8 cellular contexts compared by ENCODE assay signal in genomic region chr3:141050576-141050912, GRCh38. TPM values are rescaled to one million over a fixed set of nuclear protein-coding genes. Genes with fewer than 3 reads are reported as not detected.
DNase-seq lines count a peak whose midpoint lies in the region; ATAC-seq, FAIRE-seq and TF ChIP-seq lines count a peak whose summit lies in the region.

No MANE protein-coding gene starts in this region.

- H3K9ac ChIP-seq in GM12878 (ENCODE audit: control insufficient read depth, insufficient read depth, low read length) (no peak overlapping the region), muscle layer of colon (ENCODE audit: low read length) (no peak overlapping the region), Karpas-422 (ENCODE audit: low read length) (no peak overlapping the region)

- CTCF ChIA-PET in GM12878 (lab: Yijun Ruan, JAX) = no interaction called here

- H3K4me2 ChIP-seq in GM12878 (ENCODE audit: control insufficient read depth, insufficient read depth) (no peak overlapping the region), Karpas-422 (ENCODE audit: low read depth, low read length, poor library complexity, severe bottlenecking) (no peak overlapping the region)

- 18 to 20% methylated on average over 15 of the region's 15 CpGs for WGBS in heart right ventricle, 2 donors
- WGBS in GM12878 (ENCODE audit: insufficient coverage, insufficient replicate concordance, low lambda C conversion rate, missing lambda C conversion rate) = 15% methylated on average over 15 of the region's 15 CpGs
- WGBS in upper lobe of left lung, 2 donors = 10 to 12% methylated on average over 14 to 15 of the region's 15 CpGs
- WGBS in small intestine, 3 donors = 11 to 13% (median 11%) methylated on average over 15 of the region's 15 CpGs

- TF ChIP-seq CTCF in heart right ventricle (IDR thresholded peaks at IDR 0.05) (no peak), GM12878 (IDR thresholded peaks at IDR 0.05 in 2 of 3, conservative IDR thresholded peaks at IDR 0.05 in 1 of 3; ENCODE audit: control insufficient read depth in 2 of 3, extremely low read depth in 1 of 3, insufficient read depth in 1 of 3, low read depth in 3 of 3, low read length in 3 of 3) (no peak), upper lobe of left lung (IDR thresholded peaks at IDR 0.05) (no peak)

- TF ChIP-seq EP300 in GM12878 (IDR thresholded peaks at IDR 0.05; ENCODE audit: borderline replicate concordance in 1 of 2, control insufficient read depth in 1 of 2, low read depth in 2 of 2, low read length in 2 of 2) (no peak), upper lobe of left lung (IDR thresholded peaks at IDR 0.05) (no peak)

- peak overlapping the region; percentile 25 to 70 (median 58) for H3K4me3 ChIP-seq in heart right ventricle
- H3K4me3 ChIP-seq in GM12878 = no peak overlapping the region
- H3K4me3 ChIP-seq in muscle layer of colon (ENCODE audit: low read depth in 1 of 2, low read length in 2 of 2) = peak overlapping the region; percentile 22 to 68
- peak overlapping the region in 3 of 4 donors; percentile 42 to 54 (median 47) for H3K4me3 ChIP-seq in upper lobe of left lung
- no peak overlapping the region for H3K4me3 ChIP-seq in small intestine (ENCODE audit: low read depth in 1 of 2, low read length in 2 of 2)
- H3K4me3 ChIP-seq in Karpas-422 (ENCODE audit: low read length) = no peak overlapping the region

- intact Hi-C loops in heart right ventricle (cut with DNase I) = loop anchor here in 6 of 10 donors (2.0 to 5.0 kb wide), 3 partner anchors 52 to 58 kb away; no protein-coding TSS in a partner anchor
- intact Hi-C loops in cardiac septum (cut with DNase I) = loop anchor here (2.0 to 5.0 kb wide), 3 partner anchors 38 to 140 kb away; no protein-coding TSS in a partner anchor
- intact Hi-C loops in GM12878 (cut with micrococcal nuclease; ENCODE audit: unreplicated experiment) = no loop called here

- H3K79me2 ChIP-seq in GM12878 (ENCODE audit: control insufficient read depth, insufficient read depth, low read length) (no peaks in the 10 kb centered on the region), Karpas-422 (ENCODE audit: low read length) (no peaks in the 10 kb centered on the region)

- in situ Hi-C loops in GM12878 (cut with MboI) = no loop called here

- peaks cover 0 to 22% (median 20%) of the 10 kb centered on the region in 9 donors for H3K4me1 ChIP-seq in heart right ventricle
- H3K4me1 ChIP-seq in GM12878 (ENCODE audit: control insufficient read depth, insufficient read depth, low read length) = no peaks in the 10 kb centered on the region
- peaks cover 8% of the 10 kb centered on the region for H3K4me1 ChIP-seq in muscle layer of colon (ENCODE audit: insufficient read depth, low read length)
- H3K4me1 ChIP-seq in upper lobe of left lung = peaks cover 12 to 27% (median 16%) of the 10 kb centered on the region in 4 donors
- H3K4me1 ChIP-seq in small intestine (ENCODE audit: control insufficient read depth in 2 of 2, insufficient read depth in 1 of 2, low read depth in 1 of 2, low read length in 1 of 2) = no peaks in the 10 kb centered on the region
- no peaks in the 10 kb centered on the region for H3K4me1 ChIP-seq in Karpas-422 (ENCODE audit: low read length)

- peak overlapping the region in 6 of 10 donors; percentile 9 to 84 (median 78) for H3K27ac ChIP-seq in heart right ventricle
- no peak overlapping the region for H3K27ac ChIP-seq in GM12878 (ENCODE audit: control insufficient read depth, insufficient read depth)
- no peak overlapping the region for H3K27ac ChIP-seq in muscle layer of colon (ENCODE audit: low read depth, low read length)
- no peak overlapping the region for H3K27ac ChIP-seq in upper lobe of left lung
- H3K27ac ChIP-seq in small intestine (ENCODE audit: low read depth in 1 of 2, low read length in 1 of 2) = no peak overlapping the region
- H3K27ac ChIP-seq in substantia nigra (ENCODE audit: low read depth, low read length, poor library complexity, severe bottlenecking) = no peak overlapping the region
- H3K27ac ChIP-seq in Karpas-422 (ENCODE audit: low read length) = no peak overlapping the region

- H4K20me1 ChIP-seq in GM12878 (ENCODE audit: control insufficient read depth, insufficient read depth) (no peaks in the 10 kb centered on the region), Karpas-422 (ENCODE audit: insufficient read depth, low read depth, low read length) (no peaks in the 10 kb centered on the region)

- no peaks in the 10 kb centered on the region for H3K9me2 ChIP-seq in Karpas-422 (replicated peaks; ENCODE audit: insufficient read depth, low read length)

- POLR2A ChIA-PET in GM12878 (lab: Charles Lee) = no interaction called here

- no peak overlapping the region for H2AFZ ChIP-seq in GM12878 (ENCODE audit: control insufficient read depth, low read depth, low read length)
- H2AFZ ChIP-seq in Karpas-422 (ENCODE audit: low read length) = no peak overlapping the region

- BruUV-seq in GM12878 (replicated peaks; lab: Mats Ljungman, UMichigan) = no TSS peak

- SMC1A ChIA-PET in GM12878 (lab: Charles Lee; ENCODE audit: uncharacterized antibody, unreplicated experiment) = no interaction called here

- H3K27me3 ChIP-seq in heart right ventricle (peaks cover 0 to 73% (median 25%) of the 10 kb centered on the region in 7 donors), GM12878 (replicated peaks in 1 of 2; ENCODE audit: control insufficient read depth in 2 of 2, insufficient read depth in 2 of 2, low read length in 1 of 2) (peaks cover 14 to 22% of the 10 kb centered on the region in 2 experiments), muscle layer of colon (ENCODE audit: control insufficient read depth in 1 of 2, insufficient read depth in 2 of 2, low read length in 2 of 2) (peaks cover 7 to 28% of the 10 kb centered on the region in 2 donors), upper lobe of left lung (peaks cover 0 to 27% (median 9%) of the 10 kb centered on the region in 4 donors), small intestine (ENCODE audit: control insufficient read depth in 2 of 2, insufficient read depth in 2 of 2, low read length in 2 of 2) (peaks cover 19 to 22% of the 10 kb centered on the region in 2 donors), Karpas-422 (ENCODE audit: low read length) (no peaks in the 10 kb centered on the region)

- no peaks in the 10 kb centered on the region for H3K9me3 ChIP-seq in heart right ventricle
- H3K9me3 ChIP-seq in GM12878 (replicated peaks; ENCODE audit: control insufficient read depth, insufficient read depth, low read length) = no peaks in the 10 kb centered on the region
- H3K9me3 ChIP-seq in muscle layer of colon (ENCODE audit: low read length) = no peaks in the 10 kb centered on the region
- H3K9me3 ChIP-seq in upper lobe of left lung = no peaks in the 10 kb centered on the region
- H3K9me3 ChIP-seq in small intestine (ENCODE audit: control insufficient read depth, low read depth) = no peaks in the 10 kb centered on the region
- H3K9me3 ChIP-seq in Karpas-422 (ENCODE audit: low read length) = no peaks in the 10 kb centered on the region

- DNase-seq in heart right ventricle (no peak), cardiac septum (ENCODE audit: low spot score) (no peak), GM12878 (ENCODE audit: low read depth, low spot score) (no peak), upper lobe of left lung (no peak), small intestine (no peak), substantia nigra (lab: John Stamatoyannopoulos, UW) (no peak), Karpas-422 (no peak)

- H3K36me3 ChIP-seq in heart right ventricle (no peaks in the 10 kb centered on the region), GM12878 (ENCODE audit: control insufficient read depth in 2 of 2, insufficient read depth in 2 of 2, low read length in 1 of 2) (no peaks in the 10 kb centered on the region), muscle layer of colon (ENCODE audit: insufficient read depth, low read length) (no peaks in the 10 kb centered on the region), upper lobe of left lung (no peaks in the 10 kb centered on the region), small intestine (ENCODE audit: control insufficient read depth in 2 of 2, insufficient read depth in 2 of 2, low read length in 2 of 2) (no peaks in the 10 kb centered on the region), Karpas-422 (ENCODE audit: insufficient read depth, low read length) (no peaks in the 10 kb centered on the region)

- no peak for TF ChIP-seq RAD21 in GM12878 (IDR thresholded peaks at IDR 0.05; ENCODE audit: insufficient read depth, low read depth, low read length)

- no peak for FAIRE-seq in GM12878 (lab: Jason Lieb, UNC)
- no peak for FAIRE-seq in small intestine (lab: Jason Lieb, UNC)

- no peak for TF ChIP-seq POLR2A in GM12878 (IDR thresholded peaks at IDR 0.05; ENCODE audit: low read depth, low read length)
- TF ChIP-seq POLR2A in upper lobe of left lung (IDR thresholded peaks at IDR 0.05) = no peak

- RAD21 ChIA-PET in GM12878 (lab: Charles Lee; ENCODE audit: unreplicated experiment) = no interaction called here

- ATAC-seq in heart right ventricle (no peak), GM12878 (peak; percentile 30; the same call in 1 of the 3 replicates), upper lobe of left lung (ENCODE audit: low FRiP score in 2 of 2) (no peak)

TF ChIP-seq in GM12878, 131 proteins besides CTCF, POLR2A, EP300 and RAD21 (continues in another document):
- TF ChIP-seq RCOR1 (conservative IDR thresholded peaks at IDR 0.05; ENCODE audit: low read depth, low read length) = no peak

RNA-seq across cellular contexts. Expression of gene SPSB4, which starts 0.6 kb away (rescaled TPM):
- total RNA-seq in heart right ventricle (1 to 10 TPM; 2.1 to 8.7 (median 4.7) TPM), cardiac septum (4.9 TPM), GM12878 (2014; rRNA removed) (not detected in 2 replicates), GM12878 (2014; rRNA removed; fragmentation: Illumina TruSeq; extraction: Trizol) (not detected in 2 replicates), GM12878 (2021) (not detected in 2 replicates), upper lobe of left lung (1 to 10 TPM in 3 of 6 donors, under 1 TPM in 2, not detected in 1; 0.29 to 4.2 (median 1.1) TPM)
- polyA plus RNA-seq in heart right ventricle (1 to 10 TPM; 2.1 to 2.3 TPM), GM12878 (2011; rRNA removed) (not detected in 2 replicates), GM12878 (2014; fragmentation: Illumina TruSeq; extraction: Trizol) (not detected in 2 replicates), GM12878 (2014; fragmentation: Nextera tagmentation; extraction: Ambion mirVana) (not detected), GM12878 (2014; rRNA removed) (not detected in 2 replicates), GM12878 (2016; fragmentation: Nextera tagmentation; extraction: Ambion mirVana) (not detected), small intestine (under 1 TPM in 1 of 3 donors, not detected in 2; 0.27 TPM)
- total RNA-seq in GM12878 (2013; cell fraction: nucleolus; rRNA removed) = not detected in 2 replicates
- not detected for polyA plus RNA-seq in GM12878 (2011; ENCODE audit: low read depth)
- not detected in 2 replicates for polyA plus RNA-seq in GM12878 (2011; cell fraction: cytosol; rRNA removed)
- polyA plus RNA-seq in GM12878 (2011; cell fraction: nucleus; rRNA removed) = not detected in 2 replicates
- not detected in 2 replicates for polyA plus RNA-seq in GM12878 (2012)
- not detected in 2 replicates for polyA minus RNA-seq in GM12878 (2011; rRNA and poly(A)+ RNA removed)
- polyA minus RNA-seq in GM12878 (2011; cell fraction: cytosol; rRNA and poly(A)+ RNA removed) = not detected in 2 replicates
- polyA minus RNA-seq in GM12878 (2011; cell fraction: nucleus; rRNA and poly(A)+ RNA removed) = not detected in 2 replicates
- not detected in 2 replicates for total RNA-seq in Karpas-422 (2014; rRNA removed; shearing (Covaris generic); ENCODE audit: low replicate concordance)

Comparison
In these comparisons a context has a peak if more than half of its experiments do, and no peak if none do; other contexts are left out.
1. H3K27ac ChIP-seq: peak in heart right ventricle (6 of 10); none in GM12878 (single experiment), muscle layer of colon (single experiment), upper lobe of left lung (0 of 4), small intestine (0 of 2), substantia nigra (single experiment) and Karpas-422 (single experiment).
2. H3K4me3 ChIP-seq: peak in heart right ventricle (10 of 10), muscle layer of colon (2 of 2) and upper lobe of left lung (3 of 4); none in GM12878 (single experiment), small intestine (0 of 2) and Karpas-422 (single experiment).